ENCODE assay signal across 17 cellular contexts in the genomic region with DNA sequence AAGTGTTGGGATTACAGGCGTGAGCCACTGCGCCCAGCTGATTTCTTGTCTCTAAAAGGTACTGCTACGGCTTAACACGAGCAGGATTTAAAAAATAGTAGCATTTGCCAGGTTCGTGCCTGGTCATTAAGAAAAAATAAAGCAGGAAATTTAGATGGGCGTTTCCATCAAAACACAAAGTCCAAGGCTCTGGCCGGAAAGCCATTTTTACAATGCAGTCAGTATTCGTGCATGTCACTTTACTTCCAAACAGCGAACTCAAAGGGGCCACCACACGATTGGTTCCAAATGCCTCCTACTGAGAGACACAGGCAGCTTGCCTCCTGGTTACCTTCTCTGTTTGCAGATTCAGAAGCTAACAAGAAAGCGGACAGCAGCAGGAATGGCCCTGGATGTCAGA.
DNase-seq lines count a peak whose midpoint lies in the region; ATAC-seq and TF ChIP-seq lines count a peak whose summit lies in the region.
"Had no signal": no experiment of that assay in that cellular context is flagged by ENCODE, and none has a peak within 500 bp of the region (broad histone marks: within the 10 kb centered on the region; RNA-seq: fewer than 3 reads in every experiment).

No MANE protein-coding gene starts in this region.

- no peak overlapping the region for H4K91ac ChIP-seq in trophoblast cell (ENCODE audit: low read depth, low read length)

- no peak overlapping the region for H2BK5ac ChIP-seq in trophoblast cell (ENCODE audit: low read depth, low read length, poor library complexity)

- H3K27me3 ChIP-seq in esophagus squamous epithelium, result no peaks in the 10 kb centered on the region
- H3K27me3 ChIP-seq in muscle layer of duodenum (ENCODE audit: low read depth, low read length), result no peaks in the 10 kb centered on the region
- no peaks in the 10 kb centered on the region for H3K27me3 ChIP-seq in stomach smooth muscle (ENCODE audit: control insufficient read depth in 1 of 2, insufficient read depth in 2 of 2, low read length in 2 of 2)
- H3K27me3 ChIP-seq in trophoblast cell (ENCODE audit: insufficient read depth, low read length), result no peaks in the 10 kb centered on the region
- H3K27me3 ChIP-seq: foreskin keratinocyte, SJSA1 had no signal

- H3K23ac ChIP-seq in trophoblast cell (ENCODE audit: low read length), result no peak overlapping the region

- H3K9me3 ChIP-seq in esophagus squamous epithelium, result no peaks in the 10 kb centered on the region
- H3K9me3 ChIP-seq in muscle layer of duodenum (ENCODE audit: control insufficient read depth in 1 of 2, low read length in 2 of 2), result no peaks in the 10 kb centered on the region
- H3K9me3 ChIP-seq in stomach smooth muscle (ENCODE audit: control insufficient read depth in 2 of 2, low read length in 2 of 2), result no peaks in the 10 kb centered on the region
- peaks cover 2% of the 10 kb centered on the region for H3K9me3 ChIP-seq in trophoblast cell (ENCODE audit: insufficient read depth, low read depth, low read length)
- H3K9me3 ChIP-seq: SJSA1 had no signal

- peak overlapping the region in 1 of 2 donors; percentile 21 for H3K9ac ChIP-seq in stomach smooth muscle (ENCODE audit: low read length in 2 of 2)
- H3K9ac ChIP-seq in trophoblast cell (ENCODE audit: low read length), result no peak overlapping the region

- POLR2A ChIA-PET in RWPE1 (lab: Yijun Ruan, JAX; ENCODE audit: low non-redundant PET), result no interaction called here

- H4K12ac ChIP-seq in trophoblast cell (ENCODE audit: low read depth, low read length), result no peak overlapping the region

- H3K4me1 ChIP-seq in esophagus squamous epithelium (peaks cover 18 to 74% (median 29%) of the 10 kb centered on the region in 3 donors), muscle layer of duodenum (ENCODE audit: control insufficient read depth in 1 of 2, insufficient read depth in 2 of 2, low read length in 2 of 2) (peaks cover 0 to 35% of the 10 kb centered on the region in 2 donors), stomach smooth muscle (ENCODE audit: control insufficient read depth, insufficient read depth, low read length) (peaks cover 56% of the 10 kb centered on the region), trophoblast cell (ENCODE audit: control insufficient read depth in 1 of 2, insufficient read depth in 2 of 2, low read length in 2 of 2) (peaks cover 5 to 13% of the 10 kb centered on the region in 2 experiments)

- no peak overlapping the region for H3K14ac ChIP-seq in trophoblast cell (ENCODE audit: low read length)

- H2BK12ac ChIP-seq in trophoblast cell (ENCODE audit: low read length), result no peak overlapping the region

- H3K4me3 ChIP-seq in esophagus squamous epithelium (peak overlapping the region in 1 of 4 donors; percentile 4), muscle layer of duodenum (ENCODE audit: low read depth in 1 of 2, low read length in 2 of 2) (no peak overlapping the region), stomach smooth muscle (ENCODE audit: low read length in 2 of 2) (peak overlapping the region in 1 of 2 donors; percentile 35), trophoblast cell (ENCODE audit: low read depth, low read length) (no peak overlapping the region)
- H3K4me3 ChIP-seq: SJSA1 had no signal

- H2AK5ac ChIP-seq in trophoblast cell (ENCODE audit: low read length), result no peak overlapping the region

- TF ChIP-seq CTCF in RWPE1 (conservative IDR thresholded peaks at IDR 0.05; ENCODE audit: low read depth), result no peak
- TF ChIP-seq CTCF in esophagus squamous epithelium (IDR thresholded peaks at IDR 0.05), result no peak

- H3K4ac ChIP-seq in trophoblast cell (ENCODE audit: low read depth, low read length), result no peak overlapping the region

- no peak overlapping the region for H3K18ac ChIP-seq in trophoblast cell (ENCODE audit: low read length)

- WGBS in esophagus squamous epithelium, 2 donors, result 61 to 71% methylated on average over 11 of the region's 11 CpGs
- no CpG with 5 or more reads among the region's 11 CpGs for WGBS in trophoblast cell (ENCODE audit: extremely low coverage, insufficient coverage, insufficient read length)

- CTCF ChIA-PET in RWPE1 (lab: Yijun Ruan, JAX), result no interaction called here

- DNase-seq in RWPE1 (ENCODE audit: low spot score) (no peak), esophagus squamous epithelium (lab: John Stamatoyannopoulos, UW) (no peak), Kasumi-1 (lab: John Stamatoyannopoulos, UW) (no peak), trophoblast cell (no peak), DMS 273 (lab: John Stamatoyannopoulos, UW; ENCODE audit: unreplicated experiment) (no peak)
- DNase-seq: activated CD4-positive, alpha-beta T cell treated with anti-CD3 and anti-CD28 coated beads for 4 hours; activated naive CD4-positive, alpha-beta T cell; activated T-cell treated with anti-CD3 and anti-CD28 coated beads, Interleukin-2, amount 50 U/mL, for 4 hours; CD4-positive, alpha-beta memory T cell; foreskin keratinocyte; H9; NCI-H2107; NK-92 treated with Interleukin-12 subunit alpha and Interleukin-12 subunit beta, amount 100 ng/mL, for 24 hours had no signal

- H3K79me1 ChIP-seq in trophoblast cell (ENCODE audit: low read length), result no peaks in the 10 kb centered on the region

- no peak overlapping the region for H2BK120ac ChIP-seq in trophoblast cell (ENCODE audit: insufficient read depth, low read length, poor library complexity)

- peak overlapping the region; percentile 22 for H3K27ac ChIP-seq in RWPE1
- peak overlapping the region; percentile 6 to 85 (median 62) for H3K27ac ChIP-seq in esophagus squamous epithelium
- H3K27ac ChIP-seq in muscle layer of duodenum (ENCODE audit: low read length), result peak overlapping the region; percentile 56
- H3K27ac ChIP-seq in stomach smooth muscle (ENCODE audit: low read length), result peak overlapping the region; percentile 90
- H3K27ac ChIP-seq in trophoblast cell (ENCODE audit: low read depth, low read length), result no peak overlapping the region
- H3K27ac ChIP-seq: foreskin keratinocyte had no signal

- no peak for TF ChIP-seq POLR2A in esophagus squamous epithelium (IDR thresholded peaks at IDR 0.05)

- H4K8ac ChIP-seq in trophoblast cell (ENCODE audit: low read depth, low read length), result no peak overlapping the region

- H3K36me3 ChIP-seq in esophagus squamous epithelium (no peaks in the 10 kb centered on the region), muscle layer of duodenum (ENCODE audit: control insufficient read depth in 1 of 2, insufficient read depth in 2 of 2, low read length in 2 of 2) (no peaks in the 10 kb centered on the region), stomach smooth muscle (ENCODE audit: control insufficient read depth in 2 of 2, insufficient read depth in 2 of 2, low read length in 2 of 2) (no peaks in the 10 kb centered on the region), trophoblast cell (ENCODE audit: control insufficient read depth in 1 of 2, insufficient read depth in 2 of 2, low read length in 2 of 2) (no peaks in the 10 kb centered on the region)
- H3K36me3 ChIP-seq: SJSA1 had no signal

- ATAC-seq in GM19328 (IDR thresholded peaks at IDR 0.05; ENCODE audit: unreplicated experiment), result no peak
- ATAC-seq: activated T-cell treated with anti-CD3 and anti-CD28 coated beads, Interleukin-2, amount 50 U/mL, for 4 hours; foreskin keratinocyte had no signal

- intact Hi-C loops in esophagus squamous epithelium (cut with DNase I), result no loop called here

- no peak overlapping the region for H2AFZ ChIP-seq in trophoblast cell (ENCODE audit: insufficient read depth, low read length, poor library complexity)

- H3K79me2 ChIP-seq in trophoblast cell (ENCODE audit: control insufficient read depth, insufficient read depth, low read length, poor library complexity), result peaks cover 3% of the 10 kb centered on the region

- no peak overlapping the region for H3K4me2 ChIP-seq in trophoblast cell (ENCODE audit: low read length)
